1 cellular context compared by ENCODE assay signal in the genomic region with DNA sequence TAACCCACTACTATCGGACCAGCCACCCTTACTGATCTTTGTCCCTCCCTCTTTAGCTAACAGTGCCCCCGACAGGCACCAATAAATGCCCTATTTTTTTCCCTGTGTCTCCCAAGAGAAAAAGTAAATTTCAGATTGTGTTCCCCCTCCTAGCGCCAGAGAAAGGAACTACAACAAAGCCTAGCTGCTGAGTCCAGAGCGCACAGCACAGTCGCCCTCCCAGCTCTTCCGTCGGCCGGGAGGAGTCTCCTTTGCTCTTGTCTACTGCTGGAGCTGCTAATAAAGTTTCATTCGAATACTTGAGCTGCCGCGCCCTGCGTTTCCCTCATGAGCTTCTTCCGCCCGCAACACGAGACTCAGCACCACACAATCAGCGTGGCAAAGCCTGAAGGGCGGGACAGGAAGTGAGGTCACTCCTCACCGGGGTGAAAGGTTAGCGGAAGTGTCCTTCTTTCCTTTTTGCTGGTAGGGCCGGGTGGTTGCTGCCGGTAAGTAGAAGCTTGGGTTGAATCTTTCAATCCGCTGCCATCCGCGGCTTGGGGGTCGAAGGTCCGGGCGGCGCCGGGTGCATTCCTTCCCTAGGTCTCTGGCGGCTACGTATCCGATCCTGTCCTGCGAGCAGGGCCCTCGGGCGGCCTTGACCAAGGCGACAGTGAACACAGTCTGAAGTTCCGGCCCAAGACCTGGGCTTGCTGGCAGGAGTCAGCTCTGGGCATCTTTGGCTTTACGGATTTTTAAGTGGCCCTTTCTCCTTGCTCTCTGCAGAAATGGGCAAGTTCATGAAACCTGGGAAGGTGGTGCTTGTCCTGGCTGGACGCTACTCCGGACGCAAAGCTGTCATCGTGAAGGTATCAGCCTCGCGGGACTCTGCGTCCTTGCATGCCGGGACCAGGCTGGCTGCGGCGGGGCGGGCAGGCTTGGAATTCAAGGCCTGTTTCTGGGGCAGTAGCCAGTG.
TF ChIP-seq lines count a peak whose summit lies in the region.

TSS of gene RPL27 (plus strand) at position 436 of the 955 bp plus-strand sequence. CDS start at position 768, 332 bp downstream.

TF ChIP-seq in K562, 482 proteins besides CTCF, POLR2A, EP300 and RAD21 (continued from another document and continues in another):
- TF ChIP-seq, protein P1, sequence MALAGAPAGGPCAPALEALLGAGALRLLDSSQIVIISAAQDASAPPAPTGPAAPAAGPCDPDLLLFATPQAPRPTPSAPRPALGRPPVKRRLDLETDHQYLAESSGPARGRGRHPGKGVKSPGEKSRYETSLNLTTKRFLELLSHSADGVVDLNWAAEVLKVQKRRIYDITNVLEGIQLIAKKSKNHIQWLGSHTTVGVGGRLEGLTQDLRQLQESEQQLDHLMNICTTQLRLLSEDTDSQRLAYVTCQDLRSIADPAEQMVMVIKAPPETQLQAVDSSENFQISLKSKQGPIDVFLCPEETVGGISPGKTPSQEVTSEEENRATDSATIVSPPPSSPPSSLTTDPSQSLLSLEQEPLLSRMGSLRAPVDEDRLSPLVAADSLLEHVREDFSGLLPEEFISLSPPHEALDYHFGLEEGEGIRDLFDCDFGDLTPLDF (CRISPR knock-in tag; IDR thresholded peaks at IDR 0.05) = peak; percentile 95
- TF ChIP-seq DMBX1 (CRISPR knock-in tag; IDR thresholded peaks at IDR 0.05; ENCODE audit: borderline replicate concordance) = no peak
- no peak for TF ChIP-seq CBX8 (IDR thresholded peaks at IDR 0.05; ENCODE audit: borderline replicate concordance, extremely low read depth, low read depth, low read length, poor library complexity, severe bottlenecking)
- peak; percentile 45 to 57; a peak in 2 of 4 replicates for TF ChIP-seq SIN3A (IDR thresholded peaks at IDR 0.05; ENCODE audit: borderline replicate concordance in 2 of 2, control insufficient read depth in 1 of 2, low read depth in 2 of 2, low read length in 2 of 2)
- TF ChIP-seq PCBP2 (IDR thresholded peaks at IDR 0.05; ENCODE audit: low read depth, low read length, poor library complexity, severe bottlenecking) = no peak
- peak; percentile 67; the same call in 1 of the 2 replicates for TF ChIP-seq RFX5 (IDR thresholded peaks at IDR 0.05; ENCODE audit: low read depth, low read length)
- no peak for TF ChIP-seq GATA2 (CRISPR knock-in tag; IDR thresholded peaks at IDR 0.05)
- TF ChIP-seq, protein P2, sequence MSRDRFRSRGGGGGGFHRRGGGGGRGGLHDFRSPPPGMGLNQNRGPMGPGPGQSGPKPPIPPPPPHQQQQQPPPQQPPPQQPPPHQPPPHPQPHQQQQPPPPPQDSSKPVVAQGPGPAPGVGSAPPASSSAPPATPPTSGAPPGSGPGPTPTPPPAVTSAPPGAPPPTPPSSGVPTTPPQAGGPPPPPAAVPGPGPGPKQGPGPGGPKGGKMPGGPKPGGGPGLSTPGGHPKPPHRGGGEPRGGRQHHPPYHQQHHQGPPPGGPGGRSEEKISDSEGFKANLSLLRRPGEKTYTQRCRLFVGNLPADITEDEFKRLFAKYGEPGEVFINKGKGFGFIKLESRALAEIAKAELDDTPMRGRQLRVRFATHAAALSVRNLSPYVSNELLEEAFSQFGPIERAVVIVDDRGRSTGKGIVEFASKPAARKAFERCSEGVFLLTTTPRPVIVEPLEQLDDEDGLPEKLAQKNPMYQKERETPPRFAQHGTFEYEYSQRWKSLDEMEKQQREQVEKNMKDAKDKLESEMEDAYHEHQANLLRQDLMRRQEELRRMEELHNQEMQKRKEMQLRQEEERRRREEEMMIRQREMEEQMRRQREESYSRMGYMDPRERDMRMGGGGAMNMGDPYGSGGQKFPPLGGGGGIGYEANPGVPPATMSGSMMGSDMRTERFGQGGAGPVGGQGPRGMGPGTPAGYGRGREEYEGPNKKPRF (IDR thresholded peaks at IDR 0.05; ENCODE audit: low read depth, low read length) = no peak
- TF ChIP-seq KLF10 (CRISPR knock-in tag; IDR thresholded peaks at IDR 0.05) = no peak
- TF ChIP-seq, protein P3, sequence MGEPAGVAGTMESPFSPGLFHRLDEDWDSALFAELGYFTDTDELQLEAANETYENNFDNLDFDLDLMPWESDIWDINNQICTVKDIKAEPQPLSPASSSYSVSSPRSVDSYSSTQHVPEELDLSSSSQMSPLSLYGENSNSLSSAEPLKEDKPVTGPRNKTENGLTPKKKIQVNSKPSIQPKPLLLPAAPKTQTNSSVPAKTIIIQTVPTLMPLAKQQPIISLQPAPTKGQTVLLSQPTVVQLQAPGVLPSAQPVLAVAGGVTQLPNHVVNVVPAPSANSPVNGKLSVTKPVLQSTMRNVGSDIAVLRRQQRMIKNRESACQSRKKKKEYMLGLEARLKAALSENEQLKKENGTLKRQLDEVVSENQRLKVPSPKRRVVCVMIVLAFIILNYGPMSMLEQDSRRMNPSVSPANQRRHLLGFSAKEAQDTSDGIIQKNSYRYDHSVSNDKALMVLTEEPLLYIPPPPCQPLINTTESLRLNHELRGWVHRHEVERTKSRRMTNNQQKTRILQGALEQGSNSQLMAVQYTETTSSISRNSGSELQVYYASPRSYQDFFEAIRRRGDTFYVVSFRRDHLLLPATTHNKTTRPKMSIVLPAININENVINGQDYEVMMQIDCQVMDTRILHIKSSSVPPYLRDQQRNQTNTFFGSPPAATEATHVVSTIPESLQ (CRISPR knock-in tag; IDR thresholded peaks at IDR 0.05) = no peak
- TF ChIP-seq, protein P4, sequence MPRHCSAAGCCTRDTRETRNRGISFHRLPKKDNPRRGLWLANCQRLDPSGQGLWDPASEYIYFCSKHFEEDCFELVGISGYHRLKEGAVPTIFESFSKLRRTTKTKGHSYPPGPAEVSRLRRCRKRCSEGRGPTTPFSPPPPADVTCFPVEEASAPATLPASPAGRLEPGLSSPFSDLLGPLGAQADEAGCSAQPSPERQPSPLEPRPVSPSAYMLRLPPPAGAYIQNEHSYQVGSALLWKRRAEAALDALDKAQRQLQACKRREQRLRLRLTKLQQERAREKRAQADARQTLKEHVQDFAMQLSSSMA (CRISPR knock-in tag; IDR thresholded peaks at IDR 0.05) = no peak
- TF ChIP-seq PHF8 (IDR thresholded peaks at IDR 0.05; ENCODE audit: borderline replicate concordance, low read length) = peak; percentile 86
- TF ChIP-seq DNMT1 (IDR thresholded peaks at IDR 0.05) = no peak
- no peak for TF ChIP-seq ZNF644 (tag; IDR thresholded peaks at IDR 0.05; ENCODE audit: low read depth)
- peak; percentile 98 for TF ChIP-seq CXXC5 (CRISPR knock-in tag; IDR thresholded peaks at IDR 0.05)
- peak; percentile 69 for TF ChIP-seq POU5F1 (IDR thresholded peaks at IDR 0.05; ENCODE audit: borderline replicate concordance, low read depth, low read length, partially characterized antibody)
- TF ChIP-seq ZNF384 (IDR thresholded peaks at IDR 0.05; ENCODE audit: low read depth, low read length) = peak; percentile 90
- TF ChIP-seq ZC3H8 (IDR thresholded peaks at IDR 0.05) = no peak
- no peak for TF ChIP-seq HSF4 (CRISPR knock-in tag; IDR thresholded peaks at IDR 0.05; ENCODE audit: borderline replicate concordance)
- no peak for TF ChIP-seq DDX20 (tag; IDR thresholded peaks at IDR 0.05; ENCODE audit: low read depth)
- peak; percentile 90; the same call in 1 of the 2 replicates for TF ChIP-seq MITF (IDR thresholded peaks at IDR 0.05)
- no peak for TF ChIP-seq ZFPM2 (CRISPR knock-in tag; IDR thresholded peaks at IDR 0.05)
- TF ChIP-seq RFX1 (IDR thresholded peaks at IDR 0.05) = no peak
- peak; percentile 97 for TF ChIP-seq ATF7 (IDR thresholded peaks at IDR 0.05)
- no peak for TF ChIP-seq SMAD2 (IDR thresholded peaks at IDR 0.05; ENCODE audit: low read depth, low read length)
- TF ChIP-seq OTX1 (CRISPR knock-in tag; IDR thresholded peaks at IDR 0.05) = no peak
- peak; percentile 78 for TF ChIP-seq SPI1 (IDR thresholded peaks at IDR 0.05; ENCODE audit: borderline replicate concordance, low read depth, low read length)
- TF ChIP-seq, protein P5, sequence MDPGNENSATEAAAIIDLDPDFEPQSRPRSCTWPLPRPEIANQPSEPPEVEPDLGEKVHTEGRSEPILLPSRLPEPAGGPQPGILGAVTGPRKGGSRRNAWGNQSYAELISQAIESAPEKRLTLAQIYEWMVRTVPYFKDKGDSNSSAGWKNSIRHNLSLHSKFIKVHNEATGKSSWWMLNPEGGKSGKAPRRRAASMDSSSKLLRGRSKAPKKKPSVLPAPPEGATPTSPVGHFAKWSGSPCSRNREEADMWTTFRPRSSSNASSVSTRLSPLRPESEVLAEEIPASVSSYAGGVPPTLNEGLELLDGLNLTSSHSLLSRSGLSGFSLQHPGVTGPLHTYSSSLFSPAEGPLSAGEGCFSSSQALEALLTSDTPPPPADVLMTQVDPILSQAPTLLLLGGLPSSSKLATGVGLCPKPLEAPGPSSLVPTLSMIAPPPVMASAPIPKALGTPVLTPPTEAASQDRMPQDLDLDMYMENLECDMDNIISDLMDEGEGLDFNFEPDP (CRISPR knock-in tag; IDR thresholded peaks at IDR 0.05) = no peak
- TF ChIP-seq ZNF57 (CRISPR knock-in tag; IDR thresholded peaks at IDR 0.05) = no peak
- no peak for TF ChIP-seq SAP30 (IDR thresholded peaks at IDR 0.05; ENCODE audit: borderline replicate concordance, insufficient read depth, low read depth, low read length, poor library complexity, severe bottlenecking)
- TF ChIP-seq HDAC2 (IDR thresholded peaks at IDR 0.05) = peak; percentile 77
- no peak for TF ChIP-seq HNRNPUL1 (IDR thresholded peaks at IDR 0.05; ENCODE audit: low read length)
- no peak for TF ChIP-seq MIER1 (IDR thresholded peaks at IDR 0.05; ENCODE audit: low read depth)
- TF ChIP-seq U2AF1 (optimal IDR thresholded peaks at IDR 0.05; ENCODE audit: low read depth, low read length) = no peak
- no peak for TF ChIP-seq KAT2B (IDR thresholded peaks at IDR 0.05; ENCODE audit: low read depth, low read length)
- TF ChIP-seq HLTF (IDR thresholded peaks at IDR 0.05) = no peak; the same call in 1 of the 2 replicates
- no peak for TF ChIP-seq MYBL2 (IDR thresholded peaks at IDR 0.05; ENCODE audit: low read depth)
- TF ChIP-seq MYBL2 (CRISPR knock-in tag; IDR thresholded peaks at IDR 0.05; ENCODE audit: borderline replicate concordance) = no peak
- TF ChIP-seq BRD4 (IDR thresholded peaks at IDR 0.05) = peak; percentile 93
- TF ChIP-seq HES1 (IDR thresholded peaks at IDR 0.05; ENCODE audit: low read depth) = 0 out of 2 replicates have a peak, but pooled peaks have one; percentile 20
- peak; percentile 32 for TF ChIP-seq NFIC (IDR thresholded peaks at IDR 0.05)
- TF ChIP-seq CCAR2 (IDR thresholded peaks at IDR 0.05; ENCODE audit: low read depth, low read length) = peak; percentile 94; the same call in 1 of the 2 replicates
- TF ChIP-seq MCM3 (IDR thresholded peaks at IDR 0.05) = no peak
- TF ChIP-seq ZBTB2 (IDR thresholded peaks at IDR 0.05) = peak; percentile 68; the same call in 1 of the 2 replicates
- no peak for TF ChIP-seq EZH2 (IDR thresholded peaks at IDR 0.05; ENCODE audit: borderline replicate concordance, low read depth, low read length)
- no peak for TF ChIP-seq ZNF512 (tag; IDR thresholded peaks at IDR 0.05)
- no peak for TF ChIP-seq HNRNPH1 (optimal IDR thresholded peaks at IDR 0.05; ENCODE audit: low read depth, low read length)
- TF ChIP-seq HDAC1 (IDR thresholded peaks at IDR 0.05) = peak in 1 of 2 experiments; percentile 88; a peak in 2 of 4 replicates
- TF ChIP-seq RNF2 (IDR thresholded peaks at IDR 0.05) = peak; percentile 64; the same call in 1 of the 2 replicates
- TF ChIP-seq TOE1 (IDR thresholded peaks at IDR 0.05; ENCODE audit: borderline replicate concordance) = peak; percentile 89
- TF ChIP-seq TOE1 (CRISPR knock-in tag; IDR thresholded peaks at IDR 0.05; ENCODE audit: borderline replicate concordance, low read depth) = no peak
- no peak for TF ChIP-seq CCNT2 (IDR thresholded peaks at IDR 0.05; ENCODE audit: borderline replicate concordance, extremely low read depth, insufficient read length, low read depth, low read length)
- TF ChIP-seq SRF (CRISPR knock-in tag; IDR thresholded peaks at IDR 0.05) = peak in 1 of 2 experiments; percentile 83; a peak in 1 of 4 replicates
- no peak for TF ChIP-seq PCBP1 (IDR thresholded peaks at IDR 0.05; ENCODE audit: low read depth, low read length, poor library complexity, severe bottlenecking)
- TF ChIP-seq ZNF764 (CRISPR knock-in tag; IDR thresholded peaks at IDR 0.05; ENCODE audit: low read depth) = no peak
- TF ChIP-seq TRIM24 (IDR thresholded peaks at IDR 0.05) = peak in 1 of 2 experiments; percentile 81; a peak in 2 of 4 replicates
- TF ChIP-seq ZNF212 (CRISPR knock-in tag; IDR thresholded peaks at IDR 0.05) = no peak
- no peak for TF ChIP-seq MCM7 (IDR thresholded peaks at IDR 0.05)
